22 cellular contexts compared by ENCODE assay signal in the genomic region with DNA sequence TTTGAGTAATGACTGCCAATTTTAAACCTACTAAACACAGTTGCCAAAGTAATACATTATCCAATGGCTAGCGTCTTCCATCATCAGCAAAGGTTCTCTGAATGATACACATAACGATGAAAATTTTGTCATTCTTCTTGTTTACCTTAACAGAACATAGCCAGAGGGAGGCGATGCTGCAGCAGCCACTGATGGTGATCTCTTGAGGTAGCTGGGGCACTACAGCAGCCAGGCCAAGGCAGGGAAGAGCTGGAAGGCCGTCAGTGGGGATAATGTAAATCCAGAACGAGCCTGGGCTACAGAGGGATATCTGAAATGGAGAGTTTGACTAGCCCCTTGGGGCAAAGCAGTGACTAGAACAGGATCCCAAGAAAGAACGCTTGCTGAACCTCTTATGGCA. TPM values are rescaled to one million over a fixed set of nuclear protein-coding genes. Genes with fewer than 3 reads are reported as not detected.
"Had no signal": no experiment of that assay in that cellular context is flagged by ENCODE, and none has a peak within 500 bp of the region (broad histone marks: within the 10 kb centered on the region; RNA-seq: fewer than 3 reads in every experiment).

No MANE protein-coding gene starts in this region.

- H3K4me1 ChIP-seq: adrenal gland, ascending aorta, body of pancreas had no signal

- ATAC-seq: activated CD4-positive, CD25-positive, alpha-beta regulatory T cell treated with anti-CD3 and anti-CD28 coated beads, Interleukin-2, amount 50 U/mL, for 24 hours; activated CD8-positive, alpha-beta T cell treated with anti-CD3 and anti-CD28 coated beads for 36 hours; body of pancreas; PC-3 had no signal

- H3K9me3 ChIP-seq: adrenal gland, ascending aorta, body of pancreas had no signal

- H3K27me3 ChIP-seq: adrenal gland, ascending aorta, body of pancreas had no signal

- DNase-seq: activated CD4-positive, alpha-beta T cell treated with anti-CD3 and anti-CD28 coated beads for 4 hours; activated CD8-positive, alpha-beta memory T cell treated with anti-CD3 and anti-CD28 coated beads, Interleukin-2, amount 50 U/mL, for 4 hours; activated CD8-positive, alpha-beta T cell treated with anti-CD3 and anti-CD28 coated beads for 36 hours; activated naive CD4-positive, alpha-beta T cell treated with anti-CD3 and anti-CD28 coated beads, Interleukin-2, amount 50 U/mL, for 16 hours; activated naive CD8-positive, alpha-beta T cell treated with anti-CD3 and anti-CD28 coated beads, Interleukin-2, amount 10 ng/mL, durations not matched to agents 7 days and 5 days; activated T-cell treated with anti-CD3 and anti-CD28 coated beads, Interleukin-2, amount 50 U/mL, for 1 hour; adrenal gland; body of pancreas; MM.1S; NCI-H1105; NCI-H1436 treated with DMSO at 0.1 percent for 48 hours; NCI-H2081 treated with DMSO at 0.1 percent for 48 hours; NCI-H2171 treated with DMSO at 0.1 percent for 48 hours; NCI-H526; SHP77 treated with DMSO at 0.1 percent for 48 hours had no signal

- H3K4me3 ChIP-seq: adrenal gland, ascending aorta, body of pancreas had no signal

- H3K27ac ChIP-seq: adrenal gland, ascending aorta, body of pancreas had no signal

- H3K36me3 ChIP-seq: adrenal gland, ascending aorta had no signal

- FAIRE-seq: bronchial epithelial cell, RCC 7860 had no signal

RNA-seq across cellular contexts. Expression of a gene that starts 38.8 kb away (rescaled TPM):
- total RNA-seq: activated CD8-positive, alpha-beta T cell treated with anti-CD3 and anti-CD28 coated beads for 36 hours; activated naive CD8-positive, alpha-beta T cell treated with anti-CD3 and anti-CD28 coated beads, Interleukin-2, amount 10 ng/mL, durations not matched to agents 7 days and 5 days; adrenal gland; ascending aorta; body of pancreas; bronchial epithelial cell; NCI-H460; PC-3; SK-MEL-5 had no signal
- polyA plus RNA-seq: adrenal gland had no signal
